Comparison of ENCODE assay signal across 20 cellular contexts in genomic region chr11:62794201-62794775, GRCh38. TPM values are rescaled to one million over a fixed set of nuclear protein-coding genes. Genes with fewer than 3 reads are reported as not detected.
A peak's percentile ranks its signal among the peaks of the same experiment; 100 is the strongest.
DNase-seq lines count a peak whose midpoint lies in the region; ATAC-seq lines count a peak whose summit lies in the region.
"Had no signal": no experiment of that assay in that cellular context is flagged by ENCODE, and none has a peak within 500 bp of the region (broad histone marks: within the 10 kb centered on the region; RNA-seq: fewer than 3 reads in every experiment).

No MANE protein-coding gene starts in this region.

- no peaks in the 10 kb centered on the region for H3K27me3 Mint-ChIP-seq in activated naive CD4-positive, alpha-beta T cell treated with anti-CD3 and anti-CD28 coated beads for 36 hours (ENCODE audit: low read depth)
- H3K27me3 Mint-ChIP-seq in T-helper 17 cell, result no peaks in the 10 kb centered on the region

- H3K9me3 Mint-ChIP-seq in activated naive CD4-positive, alpha-beta T cell treated with anti-CD3 and anti-CD28 coated beads for 36 hours, result no peaks in the 10 kb centered on the region
- H3K9me3 Mint-ChIP-seq in stimulated activated effector memory CD8-positive, alpha-beta T cell treated with anti-CD3 and anti-CD28 coated beads, Interleukin-12 subunit alpha, Interleukin-12 subunit beta, amount 100 ng/mL, for 72 hours, result no peaks in the 10 kb centered on the region

- CTCF ChIA-PET in activated naive CD4-positive, alpha-beta T cell treated with anti-CD3 and anti-CD28 coated beads for 36 hours (lab: Charles Lee), result interaction anchor here (0.6 to 4.0 kb wide), 4 partner anchors 8 to 58 kb away, joined by 3 to 24 read pairs (median 4); partner anchors contain the start of genes STX5 and TMEM179B

- no peaks in the 10 kb centered on the region for H3K9me3 ChIP-seq in T-helper 17 cell (ENCODE audit: control insufficient read depth, low read length, poor library complexity, severe bottlenecking)
- H3K9me3 ChIP-seq: breast epithelium, tibial nerve had no signal

- DNase-seq in activated naive CD4-positive, alpha-beta T cell treated with anti-CD3 and anti-CD28 coated beads for 36 hours, result no peak
- no peak for DNase-seq in activated naive CD4-positive, alpha-beta T cell (lab: John Stamatoyannopoulos, UW)
- DNase-seq in T-helper 17 cell (no peak), islet precursor cell (peak; percentile 76), NCI-H1417 (lab: John Stamatoyannopoulos, UW) (no peak)
- DNase-seq in stimulated activated effector memory CD8-positive, alpha-beta T cell treated with anti-CD3 and anti-CD28 coated beads, Interleukin-12 subunit alpha, Interleukin-12 subunit beta, amount 100 ng/mL, for 72 hours (ENCODE audit: low spot score in 2 of 2), result no peak
- DNase-seq in stimulated activated CD4-positive, alpha-beta T cell treated with anti-CD3 and anti-CD28 coated beads, Interleukin-1b, Interleukin-23, amount 100 ng/mL, for 48 hours, result no peak
- DNase-seq: DND-41; foreskin melanocyte; H7; left colon; NCI-H2081; NCI-H510A treated with DMSO at 0.1 percent for 48 hours; SHP77; stimulated activated naive CD4-positive, alpha-beta T cell; T-helper 2 cell had no signal

- no peak overlapping the region for H3K4me3 Mint-ChIP-seq in activated naive CD4-positive, alpha-beta T cell treated with anti-CD3 and anti-CD28 coated beads for 36 hours
- H3K4me3 Mint-ChIP-seq in T-helper 17 cell, result no peak overlapping the region
- no peak overlapping the region for H3K4me3 Mint-ChIP-seq in stimulated activated effector memory CD8-positive, alpha-beta T cell treated with anti-CD3 and anti-CD28 coated beads, Interleukin-12 subunit alpha, Interleukin-12 subunit beta, amount 100 ng/mL, for 72 hours

- intact Hi-C loops in activated naive CD4-positive, alpha-beta T cell treated with anti-CD3 and anti-CD28 coated beads for 36 hours (cut with micrococcal nuclease), result no loop called here

- H3K36me3 Mint-ChIP-seq in activated naive CD4-positive, alpha-beta T cell treated with anti-CD3 and anti-CD28 coated beads for 36 hours (ENCODE audit: low read depth), result peaks cover 60% of the 10 kb centered on the region
- H3K36me3 Mint-ChIP-seq in T-helper 17 cell (ENCODE audit: low read depth), result peaks cover 8% of the 10 kb centered on the region
- peaks cover 100% of the 10 kb centered on the region for H3K36me3 Mint-ChIP-seq in stimulated activated effector memory CD8-positive, alpha-beta T cell treated with anti-CD3 and anti-CD28 coated beads, Interleukin-12 subunit alpha, Interleukin-12 subunit beta, amount 100 ng/mL, for 72 hours

- ATAC-seq in T-helper 17 cell, result no peak
- ATAC-seq in stimulated activated effector memory CD8-positive, alpha-beta T cell treated with anti-CD3 and anti-CD28 coated beads, Interleukin-12 subunit alpha, Interleukin-12 subunit beta, amount 100 ng/mL, for 72 hours, result no peak
- ATAC-seq in HG02884 (IDR thresholded peaks at IDR 0.05; ENCODE audit: unreplicated experiment), result no peak
- ATAC-seq: K562, left colon had no signal

- H3K27ac Mint-ChIP-seq in activated naive CD4-positive, alpha-beta T cell treated with anti-CD3 and anti-CD28 coated beads for 36 hours, result peak overlapping the region; percentile 36
- peak overlapping the region; percentile 29 for H3K27ac Mint-ChIP-seq in T-helper 17 cell
- peak overlapping the region; percentile 54 for H3K27ac Mint-ChIP-seq in stimulated activated effector memory CD8-positive, alpha-beta T cell treated with anti-CD3 and anti-CD28 coated beads, Interleukin-12 subunit alpha, Interleukin-12 subunit beta, amount 100 ng/mL, for 72 hours

- H3K4me1 Mint-ChIP-seq in activated naive CD4-positive, alpha-beta T cell treated with anti-CD3 and anti-CD28 coated beads for 36 hours (ENCODE audit: low read depth), result peaks cover 29% of the 10 kb centered on the region
- peaks cover 33% of the 10 kb centered on the region for H3K4me1 Mint-ChIP-seq in T-helper 17 cell
- H3K4me1 Mint-ChIP-seq in stimulated activated effector memory CD8-positive, alpha-beta T cell treated with anti-CD3 and anti-CD28 coated beads, Interleukin-12 subunit alpha, Interleukin-12 subunit beta, amount 100 ng/mL, for 72 hours, result peaks cover 31% of the 10 kb centered on the region

RNA-seq across cellular contexts. Expression of gene TMEM223, which starts 2.5 kb away (rescaled TPM):
- 1 to 10 TPM; 7.0 to 7.7 TPM for total RNA-seq in activated naive CD4-positive, alpha-beta T cell treated with anti-CD3 and anti-CD28 coated beads for 36 hours
- total RNA-seq in T-helper 17 cell, result 1 to 10 TPM; 5.7 to 7.3 TPM

RNA-seq across cellular contexts. Expression of gene TMEM179B, which starts 7.1 kb away (rescaled TPM):
- 10 to 100 TPM; 13.9 to 15.2 TPM for total RNA-seq in activated naive CD4-positive, alpha-beta T cell treated with anti-CD3 and anti-CD28 coated beads for 36 hours
- 10 to 100 TPM; 20.5 to 27.7 TPM for total RNA-seq in T-helper 17 cell

RNA-seq across cellular contexts. Expression of gene NXF1, which starts 11.0 kb away (rescaled TPM):
- 10 to 100 TPM; 44.6 to 46.0 TPM for total RNA-seq in activated naive CD4-positive, alpha-beta T cell treated with anti-CD3 and anti-CD28 coated beads for 36 hours
- total RNA-seq in T-helper 17 cell, result 100 to 1,000 TPM; 271 to 305 TPM

RNA-seq across cellular contexts. Expression of gene TAF6L, which starts 23.1 kb away (rescaled TPM):
- 10 to 100 TPM in 1 of 2 experiments, 1 to 10 TPM in 1; 8.9 to 10.5 TPM for total RNA-seq in activated naive CD4-positive, alpha-beta T cell treated with anti-CD3 and anti-CD28 coated beads for 36 hours
- total RNA-seq in T-helper 17 cell, result 10 to 100 TPM; 14.1 to 15.8 TPM

RNA-seq across cellular contexts. Expression of gene POLR2G, which starts 32.9 kb away (rescaled TPM):
- total RNA-seq in activated naive CD4-positive, alpha-beta T cell treated with anti-CD3 and anti-CD28 coated beads for 36 hours, result 100 to 1,000 TPM; 131 to 135 TPM
- total RNA-seq in T-helper 17 cell, result 10 to 100 TPM; 65.0 to 65.7 TPM

Comparison
In these comparisons a context has a peak if more than half of its experiments do, and no peak if none do; other contexts are left out.
1. RNA of gene NXF1, which starts 11.0 kb away (total RNA-seq): 271 to 305 TPM in T-helper 17 cell; 44.6 to 46.0 TPM in activated naive CD4-positive, alpha-beta T cell treated with anti-CD3 and anti-CD28 coated beads for 36 hours; every median in the first group is over 4 times any median in the second.
2. Peak in every context shown above with its lines, with median percentiles within 50 percentile points of each other: H3K27ac Mint-ChIP-seq.